ENCODE assay signal across 1 cellular context in genomic region chr17:1639549-1639948, GRCh38.
TF ChIP-seq lines count a peak whose summit lies in the region.

No MANE protein-coding gene starts in this region.

TF ChIP-seq in HEK293, 187 proteins besides CTCF, POLR2A, EP300 and RAD21 (continued from another document and continues in another):
- TF ChIP-seq ZBTB17 (tag by site-specific recombination; IDR thresholded peaks at IDR 0.05) (0 out of 2 replicates have a peak, but pooled peaks have one; percentile 13), TCF7L2 (IDR thresholded peaks at IDR 0.05; ENCODE audit: borderline replicate concordance, low read depth, low read length) (no peak), ZNF692 (tag by site-specific recombination; IDR thresholded peaks at IDR 0.05) (peak; percentile 36; the same call in 1 of the 2 replicates), ZNF530 (tag by site-specific recombination; IDR thresholded peaks at IDR 0.05; ENCODE audit: low read depth) (no peak), ZNF670 (tag by site-specific recombination; IDR thresholded peaks at IDR 0.05; ENCODE audit: low read depth) (no peak), GLIS1 (tag by site-specific recombination; IDR thresholded peaks at IDR 0.05) (no peak), ZNF449 (tag by site-specific recombination; IDR thresholded peaks at IDR 0.05) (no peak), ZBTB11 (tag by site-specific recombination; conservative IDR thresholded peaks at IDR 0.05; ENCODE audit: low read depth) (no peak), ZNF837 (tag by site-specific recombination; IDR thresholded peaks at IDR 0.05) (no peak), KLF1 (tag by site-specific recombination; IDR thresholded peaks at IDR 0.05) (no peak), ZNF529 (tag by site-specific recombination; IDR thresholded peaks at IDR 0.05; ENCODE audit: insufficient replicate concordance) (no peak), PATZ1 (tag by site-specific recombination; IDR thresholded peaks at IDR 0.05) (0 out of 2 replicates have a peak, but pooled peaks have one; percentile 3), HOXD13 (CRISPR knock-in tag; IDR thresholded peaks at IDR 0.05; ENCODE audit: borderline replicate concordance) (no peak), HIC1 (tag by site-specific recombination; IDR thresholded peaks at IDR 0.05) (peak; percentile 38; the same call in 1 of the 2 replicates), ZNF623 (tag by site-specific recombination; IDR thresholded peaks at IDR 0.05) (no peak), ZBTB1 (tag by site-specific recombination; IDR thresholded peaks at IDR 0.05) (no peak), ZNF629 (tag by site-specific recombination; IDR thresholded peaks at IDR 0.05) (no peak), ZNF155 (tag by site-specific recombination; IDR thresholded peaks at IDR 0.05) (no peak), SALL2 (tag by site-specific recombination; IDR thresholded peaks at IDR 0.05; ENCODE audit: borderline replicate concordance) (no peak), MEIS1 (CRISPR knock-in tag; IDR thresholded peaks at IDR 0.05; ENCODE audit: borderline replicate concordance) (no peak), SETDB1 (IDR thresholded peaks at IDR 0.05; ENCODE audit: insufficient read length, low read length) (no peak), ZNF654 (tag by site-specific recombination; IDR thresholded peaks at IDR 0.05; ENCODE audit: low read depth) (no peak), ZNF248 (tag by site-specific recombination; IDR thresholded peaks at IDR 0.05) (no peak), ZNF560 (tag by site-specific recombination; IDR thresholded peaks at IDR 0.05; ENCODE audit: borderline replicate concordance) (no peak), ZFP69B (tag by site-specific recombination; IDR thresholded peaks at IDR 0.05) (peak; percentile 72; the same call in 1 of the 2 replicates), ZNF174 (tag by site-specific recombination; IDR thresholded peaks at IDR 0.05) (no peak), ZNF521 (tag by site-specific recombination; IDR thresholded peaks at IDR 0.05) (no peak), ZNF184 (tag by site-specific recombination; IDR thresholded peaks at IDR 0.05) (no peak), ZNF791 (tag by site-specific recombination; IDR thresholded peaks at IDR 0.05) (no peak)
- TF ChIP-seq, protein P1, sequence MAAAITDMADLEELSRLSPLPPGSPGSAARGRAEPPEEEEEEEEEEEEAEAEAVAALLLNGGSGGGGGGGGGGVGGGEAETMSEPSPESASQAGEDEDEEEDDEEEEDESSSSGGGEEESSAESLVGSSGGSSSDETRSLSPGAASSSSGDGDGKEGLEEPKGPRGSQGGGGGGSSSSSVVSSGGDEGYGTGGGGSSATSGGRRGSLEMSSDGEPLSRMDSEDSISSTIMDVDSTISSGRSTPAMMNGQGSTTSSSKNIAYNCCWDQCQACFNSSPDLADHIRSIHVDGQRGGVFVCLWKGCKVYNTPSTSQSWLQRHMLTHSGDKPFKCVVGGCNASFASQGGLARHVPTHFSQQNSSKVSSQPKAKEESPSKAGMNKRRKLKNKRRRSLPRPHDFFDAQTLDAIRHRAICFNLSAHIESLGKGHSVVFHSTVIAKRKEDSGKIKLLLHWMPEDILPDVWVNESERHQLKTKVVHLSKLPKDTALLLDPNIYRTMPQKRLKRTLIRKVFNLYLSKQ (tag by site-specific recombination; IDR thresholded peaks at IDR 0.05; ENCODE audit: borderline replicate concordance): no peak
- TF ChIP-seq, protein P2, sequence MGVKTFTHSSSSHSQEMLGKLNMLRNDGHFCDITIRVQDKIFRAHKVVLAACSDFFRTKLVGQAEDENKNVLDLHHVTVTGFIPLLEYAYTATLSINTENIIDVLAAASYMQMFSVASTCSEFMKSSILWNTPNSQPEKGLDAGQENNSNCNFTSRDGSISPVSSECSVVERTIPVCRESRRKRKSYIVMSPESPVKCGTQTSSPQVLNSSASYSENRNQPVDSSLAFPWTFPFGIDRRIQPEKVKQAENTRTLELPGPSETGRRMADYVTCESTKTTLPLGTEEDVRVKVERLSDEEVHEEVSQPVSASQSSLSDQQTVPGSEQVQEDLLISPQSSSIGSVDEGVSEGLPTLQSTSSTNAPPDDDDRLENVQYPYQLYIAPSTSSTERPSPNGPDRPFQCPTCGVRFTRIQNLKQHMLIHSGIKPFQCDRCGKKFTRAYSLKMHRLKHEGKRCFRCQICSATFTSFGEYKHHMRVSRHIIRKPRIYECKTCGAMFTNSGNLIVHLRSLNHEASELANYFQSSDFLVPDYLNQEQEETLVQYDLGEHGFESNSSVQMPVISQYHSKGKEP (tag by site-specific recombination; IDR thresholded peaks at IDR 0.05): no peak
- TF ChIP-seq, protein P3, sequence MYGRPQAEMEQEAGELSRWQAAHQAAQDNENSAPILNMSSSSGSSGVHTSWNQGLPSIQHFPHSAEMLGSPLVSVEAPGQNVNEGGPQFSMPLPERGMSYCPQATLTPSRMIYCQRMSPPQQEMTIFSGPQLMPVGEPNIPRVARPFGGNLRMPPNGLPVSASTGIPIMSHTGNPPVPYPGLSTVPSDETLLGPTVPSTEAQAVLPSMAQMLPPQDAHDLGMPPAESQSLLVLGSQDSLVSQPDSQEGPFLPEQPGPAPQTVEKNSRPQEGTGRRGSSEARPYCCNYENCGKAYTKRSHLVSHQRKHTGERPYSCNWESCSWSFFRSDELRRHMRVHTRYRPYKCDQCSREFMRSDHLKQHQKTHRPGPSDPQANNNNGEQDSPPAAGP (tag by site-specific recombination; IDR thresholded peaks at IDR 0.05): no peak
- TF ChIP-seq, protein P4, sequence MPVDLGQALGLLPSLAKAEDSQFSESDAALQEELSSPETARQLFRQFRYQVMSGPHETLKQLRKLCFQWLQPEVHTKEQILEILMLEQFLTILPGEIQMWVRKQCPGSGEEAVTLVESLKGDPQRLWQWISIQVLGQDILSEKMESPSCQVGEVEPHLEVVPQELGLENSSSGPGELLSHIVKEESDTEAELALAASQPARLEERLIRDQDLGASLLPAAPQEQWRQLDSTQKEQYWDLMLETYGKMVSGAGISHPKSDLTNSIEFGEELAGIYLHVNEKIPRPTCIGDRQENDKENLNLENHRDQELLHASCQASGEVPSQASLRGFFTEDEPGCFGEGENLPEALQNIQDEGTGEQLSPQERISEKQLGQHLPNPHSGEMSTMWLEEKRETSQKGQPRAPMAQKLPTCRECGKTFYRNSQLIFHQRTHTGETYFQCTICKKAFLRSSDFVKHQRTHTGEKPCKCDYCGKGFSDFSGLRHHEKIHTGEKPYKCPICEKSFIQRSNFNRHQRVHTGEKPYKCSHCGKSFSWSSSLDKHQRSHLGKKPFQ (tag by site-specific recombination; IDR thresholded peaks at IDR 0.05): no peak
- TF ChIP-seq, protein P5, sequence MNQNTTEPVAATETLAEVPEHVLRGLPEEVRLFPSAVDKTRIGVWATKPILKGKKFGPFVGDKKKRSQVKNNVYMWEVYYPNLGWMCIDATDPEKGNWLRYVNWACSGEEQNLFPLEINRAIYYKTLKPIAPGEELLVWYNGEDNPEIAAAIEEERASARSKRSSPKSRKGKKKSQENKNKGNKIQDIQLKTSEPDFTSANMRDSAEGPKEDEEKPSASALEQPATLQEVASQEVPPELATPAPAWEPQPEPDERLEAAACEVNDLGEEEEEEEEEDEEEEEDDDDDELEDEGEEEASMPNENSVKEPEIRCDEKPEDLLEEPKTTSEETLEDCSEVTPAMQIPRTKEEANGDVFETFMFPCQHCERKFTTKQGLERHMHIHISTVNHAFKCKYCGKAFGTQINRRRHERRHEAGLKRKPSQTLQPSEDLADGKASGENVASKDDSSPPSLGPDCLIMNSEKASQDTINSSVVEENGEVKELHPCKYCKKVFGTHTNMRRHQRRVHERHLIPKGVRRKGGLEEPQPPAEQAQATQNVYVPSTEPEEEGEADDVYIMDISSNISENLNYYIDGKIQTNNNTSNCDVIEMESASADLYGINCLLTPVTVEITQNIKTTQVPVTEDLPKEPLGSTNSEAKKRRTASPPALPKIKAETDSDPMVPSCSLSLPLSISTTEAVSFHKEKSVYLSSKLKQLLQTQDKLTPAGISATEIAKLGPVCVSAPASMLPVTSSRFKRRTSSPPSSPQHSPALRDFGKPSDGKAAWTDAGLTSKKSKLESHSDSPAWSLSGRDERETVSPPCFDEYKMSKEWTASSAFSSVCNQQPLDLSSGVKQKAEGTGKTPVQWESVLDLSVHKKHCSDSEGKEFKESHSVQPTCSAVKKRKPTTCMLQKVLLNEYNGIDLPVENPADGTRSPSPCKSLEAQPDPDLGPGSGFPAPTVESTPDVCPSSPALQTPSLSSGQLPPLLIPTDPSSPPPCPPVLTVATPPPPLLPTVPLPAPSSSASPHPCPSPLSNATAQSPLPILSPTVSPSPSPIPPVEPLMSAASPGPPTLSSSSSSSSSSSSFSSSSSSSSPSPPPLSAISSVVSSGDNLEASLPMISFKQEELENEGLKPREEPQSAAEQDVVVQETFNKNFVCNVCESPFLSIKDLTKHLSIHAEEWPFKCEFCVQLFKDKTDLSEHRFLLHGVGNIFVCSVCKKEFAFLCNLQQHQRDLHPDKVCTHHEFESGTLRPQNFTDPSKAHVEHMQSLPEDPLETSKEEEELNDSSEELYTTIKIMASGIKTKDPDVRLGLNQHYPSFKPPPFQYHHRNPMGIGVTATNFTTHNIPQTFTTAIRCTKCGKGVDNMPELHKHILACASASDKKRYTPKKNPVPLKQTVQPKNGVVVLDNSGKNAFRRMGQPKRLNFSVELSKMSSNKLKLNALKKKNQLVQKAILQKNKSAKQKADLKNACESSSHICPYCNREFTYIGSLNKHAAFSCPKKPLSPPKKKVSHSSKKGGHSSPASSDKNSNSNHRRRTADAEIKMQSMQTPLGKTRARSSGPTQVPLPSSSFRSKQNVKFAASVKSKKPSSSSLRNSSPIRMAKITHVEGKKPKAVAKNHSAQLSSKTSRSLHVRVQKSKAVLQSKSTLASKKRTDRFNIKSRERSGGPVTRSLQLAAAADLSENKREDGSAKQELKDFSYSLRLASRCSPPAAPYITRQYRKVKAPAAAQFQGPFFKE (tag by site-specific recombination; IDR thresholded peaks at IDR 0.05; ENCODE audit: borderline replicate concordance): no peak
